ENCODE assay signal across 13 cellular contexts in genomic region chr7:104946338-104946737, GRCh38.
DNase-seq lines count a peak whose midpoint lies in the region; ATAC-seq, FAIRE-seq and TF ChIP-seq lines count a peak whose summit lies in the region.
"Had no signal": no experiment of that assay in that cellular context is flagged by ENCODE, and none has a peak within 500 bp of the region (broad histone marks: within the 10 kb centered on the region; RNA-seq: fewer than 3 reads in every experiment).

No MANE protein-coding gene starts in this region.

- peak overlapping the region; percentile 32 for H2AFZ ChIP-seq in endothelial cell of umbilical vein (ENCODE audit: low read depth, low read length)

- no peaks in the 10 kb centered on the region for H3K9me1 ChIP-seq in endothelial cell of umbilical vein (replicated peaks; ENCODE audit: control insufficient read depth, extremely low read depth, insufficient read depth, low read length)

- peak overlapping the region in 1 of 7 donors; percentile 18 for H3K4me3 Mint-ChIP-seq in CD8-positive, alpha-beta memory T cell
- H3K4me3 Mint-ChIP-seq in T-cell, result no peak overlapping the region

- no peak overlapping the region for H3K4me3 ChIP-seq in CD8-positive, alpha-beta memory T cell (ENCODE audit: low read length)
- H3K4me3 ChIP-seq in endothelial cell of umbilical vein (replicated peaks in 1 of 3; ENCODE audit: insufficient read depth in 1 of 3, low read depth in 1 of 3, low read length in 3 of 3) (no peak overlapping the region), gastrocnemius medialis (no peak overlapping the region)

- no peak overlapping the region for H3K4me2 ChIP-seq in endothelial cell of umbilical vein (ENCODE audit: insufficient read depth, low read length)

- H3K27ac ChIP-seq in CD8-positive, alpha-beta memory T cell (ENCODE audit: low read depth, low read length), result no peak overlapping the region
- H3K27ac ChIP-seq in endothelial cell of umbilical vein (ENCODE audit: insufficient read depth, low read depth, low read length) (peak overlapping the region; percentile 86), gastrocnemius medialis (peak overlapping the region in 3 of 4 donors; percentile 75 to 85 (median 82))

- H3K9me3 ChIP-seq in CD8-positive, alpha-beta memory T cell (ENCODE audit: low read length), result no peaks in the 10 kb centered on the region
- H3K9me3 ChIP-seq in endothelial cell of umbilical vein (replicated peaks; ENCODE audit: control insufficient read depth, insufficient read depth, low read length), result no peaks in the 10 kb centered on the region
- H3K9me3 ChIP-seq in gastrocnemius medialis, result no peaks in the 10 kb centered on the region

- H3K9ac ChIP-seq in endothelial cell of umbilical vein (replicated peaks; ENCODE audit: extremely low read depth, insufficient read depth, low read length), result no peak overlapping the region

- TF ChIP-seq CTCF in endothelial cell of umbilical vein (IDR thresholded peaks at IDR 0.05; ENCODE audit: extremely low read depth in 1 of 2, insufficient read depth in 1 of 2, low read depth in 1 of 2, low read length in 2 of 2) (no peak), gastrocnemius medialis (IDR thresholded peaks at IDR 0.05 in 4 of 5, conservative IDR thresholded peaks at IDR 0.05 in 1 of 5) (no peak)

- no TSS peak for BruUV-seq in endothelial cell of umbilical vein (replicated peaks; lab: Mats Ljungman, UMichigan)

- FAIRE-seq in endothelial cell of umbilical vein (lab: Jason Lieb, UNC), result peak; percentile 12
- FAIRE-seq: H54, TTC549 had no signal

- dilution Hi-C loops in endothelial cell of umbilical vein (cut with MboI; ENCODE audit: extremely low pct_ligation_motif_present, low sequenced_read_pairs), result no loop called here

- ATAC-seq in gastrocnemius medialis (no peak), T-cell (replicated peaks in 1 of 4) (no peak)

- CTCF ChIA-PET in CD8-positive, alpha-beta memory T cell (lab: Charles Lee), result interaction anchor here (1.2 to 5.4 kb wide), 3 partner anchors 10 to 36 kb away, joined by 3 to 29 read pairs (median 3); no protein-coding TSS in a partner anchor
- CTCF ChIA-PET in endothelial cell of umbilical vein (lab: Charles Lee) (interaction anchor here (1.4 to 4.6 kb wide), 5 partner anchors 14 to 64 kb away, joined by 3 to 45 read pairs (median 14); no protein-coding TSS in a partner anchor), T-cell (lab: Charles Lee) (interaction anchor here (0.5 to 4.2 kb wide), 9 partner anchors 19 to 707 kb away, joined by 3 to 20 read pairs (median 4); no protein-coding TSS in a partner anchor)

- intact Hi-C loops in endothelial cell of umbilical vein (cut with micrococcal nuclease), result loop anchor here (5.0 kb wide), 1 partner anchor 151 kb away; no protein-coding TSS in a partner anchor
- intact Hi-C loops in gastrocnemius medialis (cut with DNase I; ENCODE audit: low total_unique reads), result no loop called here

- H3K9me3 Mint-ChIP-seq in CD8-positive, alpha-beta memory T cell, result peaks cover 0 to 3% (median 0%) of the 10 kb centered on the region in 5 donors
- no peaks in the 10 kb centered on the region for H3K9me3 Mint-ChIP-seq in T-cell

- H3K36me3 ChIP-seq in CD8-positive, alpha-beta memory T cell (ENCODE audit: insufficient read depth, low read length), result no peaks in the 10 kb centered on the region
- H3K36me3 ChIP-seq in endothelial cell of umbilical vein (ENCODE audit: control insufficient read depth in 2 of 2, extremely low read depth in 1 of 2, insufficient read depth in 2 of 2, low read length in 2 of 2), result no peaks in the 10 kb centered on the region
- no peaks in the 10 kb centered on the region for H3K36me3 ChIP-seq in gastrocnemius medialis

- POLR2A ChIA-PET in CD8-positive, alpha-beta memory T cell (lab: Charles Lee), result interaction anchor here (1.5 kb wide), 1 partner anchor 124 kb away, joined by 4 read pairs; no protein-coding TSS in a partner anchor
- POLR2A ChIA-PET in endothelial cell of umbilical vein (lab: Charles Lee), result interaction anchor here (1.6 kb wide), 2 partner anchors 18 to 67 kb away, joined by 4 to 6 read pairs; partner anchors contain the start of gene KMT2E
- POLR2A ChIA-PET in T-cell (lab: Charles Lee), result interaction anchor here (1.0 to 3.4 kb wide), 3 partner anchors 37 to 67 kb away, joined by 5 to 26 read pairs (median 11); no protein-coding TSS in a partner anchor

- peaks cover 42 to 65% (median 52%) of the 10 kb centered on the region in 3 donors for H3K4me1 Mint-ChIP-seq in CD8-positive, alpha-beta memory T cell
- H3K4me1 Mint-ChIP-seq in T-cell, result peaks cover 51 to 65% (median 64%) of the 10 kb centered on the region in 3 donors

- no peak for DNase-seq in CD8-positive, alpha-beta memory T cell
- peak; percentile 51 for DNase-seq in NCI-H226
- no peak for DNase-seq in endothelial cell of umbilical vein (ENCODE audit: low read depth, low spot score)
- no peak for DNase-seq in gastrocnemius medialis
- no peak for DNase-seq in anterior cingulate cortex (lab: John Stamatoyannopoulos, UW)
- no peak for DNase-seq in T-cell
- DNase-seq in KG1 (lab: John Stamatoyannopoulos, UW), result no peak
- no peak for DNase-seq in DMS153 (lab: John Stamatoyannopoulos, UW)
- DNase-seq: DMS79 treated with DMSO at 0.1 percent for 48 hours, MV-4-11, NCI-H69 had no signal

- H3K27me3 Mint-ChIP-seq in CD8-positive, alpha-beta memory T cell, result peaks cover 0 to 6% of the 10 kb centered on the region in 2 donors
- no peaks in the 10 kb centered on the region for H3K27me3 Mint-ChIP-seq in T-cell

- H3K79me2 ChIP-seq in endothelial cell of umbilical vein (ENCODE audit: control insufficient read depth, insufficient read depth, low read length), result no peaks in the 10 kb centered on the region

- H3K27ac Mint-ChIP-seq in CD8-positive, alpha-beta memory T cell, result peak overlapping the region; percentile 99 to 100 (median 100)
- H3K27ac Mint-ChIP-seq in T-cell, result peak overlapping the region in 1 of 2 donors; percentile 99

- H3K27me3 ChIP-seq in CD8-positive, alpha-beta memory T cell (ENCODE audit: insufficient read depth, low read length, poor library complexity, severe bottlenecking), result no peaks in the 10 kb centered on the region
- H3K27me3 ChIP-seq in endothelial cell of umbilical vein (ENCODE audit: control insufficient read depth in 2 of 2, insufficient read depth in 2 of 2, low read length in 2 of 2) (no peaks in the 10 kb centered on the region), gastrocnemius medialis (no peaks in the 10 kb centered on the region)

- in situ Hi-C loops in gastrocnemius medialis (cut with MboI; ENCODE audit: low sequenced_read_pairs in 4 of 4), result no loop called here

- no peak for TF ChIP-seq POLR2A in endothelial cell of umbilical vein (IDR thresholded peaks at IDR 0.05; ENCODE audit: low read depth, low read length)
- TF ChIP-seq POLR2A in gastrocnemius medialis (IDR thresholded peaks at IDR 0.05), result no peak

- H3K4me1 ChIP-seq in CD8-positive, alpha-beta memory T cell (ENCODE audit: insufficient read depth, low read length), result peaks cover 54% of the 10 kb centered on the region
- H3K4me1 ChIP-seq in endothelial cell of umbilical vein (ENCODE audit: control insufficient read depth, extremely low read depth, insufficient read depth, low read length) (peaks cover 35% of the 10 kb centered on the region), gastrocnemius medialis (peaks cover 0 to 3% of the 10 kb centered on the region in 2 donors)

- H4K20me1 ChIP-seq in endothelial cell of umbilical vein (replicated peaks; ENCODE audit: control insufficient read depth, extremely low read depth, insufficient read depth, low read length), result no peaks in the 10 kb centered on the region

- peaks cover 2 to 10% (median 3%) of the 10 kb centered on the region in 3 donors for H3K36me3 Mint-ChIP-seq in CD8-positive, alpha-beta memory T cell
- H3K36me3 Mint-ChIP-seq in T-cell, result peaks cover 3% of the 10 kb centered on the region

TF ChIP-seq in endothelial cell of umbilical vein, 7 proteins besides CTCF, POLR2A, EP300 and RAD21:
- no peak for TF ChIP-seq EZH2 (IDR thresholded peaks at IDR 0.05; ENCODE audit: borderline replicate concordance, low read depth, low read length, severe bottlenecking)
- no peak for TF ChIP-seq GATA2 (IDR thresholded peaks at IDR 0.05; ENCODE audit: insufficient read depth, insufficient read length, low read depth, low read length)
TF ChIP-seq in endothelial cell of umbilical vein: peak in this region for 0.
